ENCODE assay signal across 34 cellular contexts in genomic region chr3:187257471-187257870, GRCh38.
"Had no signal": no experiment of that assay in that cellular context is flagged by ENCODE, and none has a peak within 500 bp of the region (broad histone marks: within the 10 kb centered on the region; RNA-seq: fewer than 3 reads in every experiment).

No MANE protein-coding gene starts in this region.

- H3K4me3 ChIP-seq: MG63 had no signal

- DNase-seq: Karpas-422, Kasumi-1, MG63, MM.1S, MV-4-11, NCI-H1048, NCI-H1092, NCI-H1092 treated with DMSO at 0.1 percent for 48 hours, NCI-H1105, NCI-H1105 treated with DMSO at 0.1 percent for 48 hours, NCI-H1417, NCI-H1417 treated with DMSO at 0.1 percent for 48 hours, NCI-H1436, NCI-H1436 treated with DMSO at 0.1 percent for 48 hours, NCI-H146, NCI-H1694, NCI-H1694 treated with DMSO at 0.1 percent for 48 hours, NCI-H187, NCI-H187 treated with DMSO at 0.1 percent for 48 hours, NCI-H1930, NCI-H2029, NCI-H2029 treated with DMSO at 0.1 percent for 48 hours, NCI-H2081, NCI-H2081 treated with DMSO at 0.1 percent for 48 hours, NCI-H2107, NCI-H2171, NCI-H2171 treated with DMSO at 0.1 percent for 48 hours, NCI-H2227 treated with DMSO at 0.1 percent for 48 hours, NCI-H226, NCI-H345, NCI-H446, NCI-H446 treated with DMSO at 0.1 percent for 48 hours, NCI-H510A, NCI-H510A treated with DMSO at 0.1 percent for 48 hours had no signal

- H3K27me3 ChIP-seq: MG63 had no signal
